Comparison of ENCODE assay signal across 8 cellular contexts in the genomic region with DNA sequence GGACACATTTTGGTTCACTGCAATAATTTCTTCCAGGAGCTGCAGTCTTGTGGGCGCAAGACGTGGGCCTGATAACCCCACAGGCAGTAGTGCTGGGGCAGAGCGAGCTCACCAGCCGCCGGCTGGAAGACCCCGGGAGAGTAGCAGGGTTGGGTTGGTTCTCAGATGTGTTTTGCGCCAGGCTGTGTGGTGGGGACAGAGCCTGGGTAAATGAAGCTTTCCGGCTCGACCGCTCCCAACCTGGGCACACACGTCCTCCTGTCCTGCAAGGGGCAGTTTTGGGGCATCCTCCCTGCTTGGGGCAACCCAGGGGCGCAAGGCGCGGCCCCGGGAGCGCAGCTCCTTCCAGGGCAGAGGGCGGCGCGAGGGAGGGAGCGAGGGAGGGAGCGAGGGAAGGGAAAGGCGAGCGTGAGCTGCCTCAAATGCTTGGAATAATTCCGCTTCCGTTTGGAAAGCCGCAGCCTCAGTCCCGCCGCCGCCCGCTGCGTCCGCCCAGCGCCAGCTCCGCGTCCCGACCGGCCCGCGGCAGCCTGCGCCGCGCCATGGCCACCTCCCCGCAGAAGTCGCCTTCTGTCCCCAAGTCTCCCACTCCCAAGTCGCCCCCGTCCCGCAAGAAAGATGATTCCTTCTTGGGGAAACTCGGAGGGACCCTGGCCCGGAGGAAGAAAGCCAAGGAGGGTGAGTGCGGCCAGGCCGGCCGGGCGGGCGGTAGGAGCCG. TPM values are rescaled to one million over a fixed set of nuclear protein-coding genes. Genes with fewer than 3 reads are reported as not detected.
A peak's percentile ranks its signal among the peaks of the same experiment; 100 is the strongest.
DNase-seq lines count a peak whose midpoint lies in the region; ATAC-seq and TF ChIP-seq lines count a peak whose summit lies in the region.

A gene with protein sequence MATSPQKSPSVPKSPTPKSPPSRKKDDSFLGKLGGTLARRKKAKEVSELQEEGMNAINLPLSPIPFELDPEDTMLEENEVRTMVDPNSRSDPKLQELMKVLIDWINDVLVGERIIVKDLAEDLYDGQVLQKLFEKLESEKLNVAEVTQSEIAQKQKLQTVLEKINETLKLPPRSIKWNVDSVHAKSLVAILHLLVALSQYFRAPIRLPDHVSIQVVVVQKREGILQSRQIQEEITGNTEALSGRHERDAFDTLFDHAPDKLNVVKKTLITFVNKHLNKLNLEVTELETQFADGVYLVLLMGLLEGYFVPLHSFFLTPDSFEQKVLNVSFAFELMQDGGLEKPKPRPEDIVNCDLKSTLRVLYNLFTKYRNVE (plus strand): TSS at position 466 of the 718 bp plus-strand sequence. CDS start 77 bp downstream, at position 543.

- H3K36me3 Mint-ChIP-seq in chondrocyte (ENCODE audit: low read depth): peaks cover 2% of the 10 kb centered on the region
- no peaks in the 10 kb centered on the region for H3K36me3 Mint-ChIP-seq in stimulated activated effector memory CD8-positive, alpha-beta T cell treated with anti-CD3 and anti-CD28 coated beads, Interleukin-12 subunit alpha, Interleukin-12 subunit beta, amount 100 ng/mL, for 72 hours

- H3K27me3 Mint-ChIP-seq in chondrocyte (ENCODE audit: low read depth): no peaks in the 10 kb centered on the region

- no peak for TF ChIP-seq CTCF in chondrocyte (IDR thresholded peaks at IDR 0.05)

- DNase-seq in DMS53 treated with DMSO at 0.1 percent for 48 hours (lab: John Stamatoyannopoulos, UW; ENCODE audit: unreplicated experiment) (peak; percentile 42), NCI-H510A treated with DMSO at 0.1 percent for 48 hours (lab: John Stamatoyannopoulos, UW) (peak; percentile 9), chondrocyte (ENCODE audit: low spot score) (no peak), iris pigment epithelial cell (ENCODE audit: low read depth) (peak; percentile 79), GOT3 (lab: John Stamatoyannopoulos, UW) (no peak)
- DNase-seq in stimulated activated effector memory CD8-positive, alpha-beta T cell treated with anti-CD3 and anti-CD28 coated beads, Interleukin-12 subunit alpha, Interleukin-12 subunit beta, amount 100 ng/mL, for 72 hours (ENCODE audit: low spot score in 2 of 2): no peak

- H3K4me1 Mint-ChIP-seq in chondrocyte (ENCODE audit: low read depth): peaks cover 60% of the 10 kb centered on the region
- H3K4me1 Mint-ChIP-seq in stimulated activated effector memory CD8-positive, alpha-beta T cell treated with anti-CD3 and anti-CD28 coated beads, Interleukin-12 subunit alpha, Interleukin-12 subunit beta, amount 100 ng/mL, for 72 hours: peaks cover 7% of the 10 kb centered on the region

- peak within 1 kb of the TSS; percentile 97 for H3K4me3 Mint-ChIP-seq in chondrocyte (ENCODE audit: unreplicated experiment)
- peak within 1 kb of the TSS; percentile 67 for H3K4me3 Mint-ChIP-seq in stimulated activated effector memory CD8-positive, alpha-beta T cell treated with anti-CD3 and anti-CD28 coated beads, Interleukin-12 subunit alpha, Interleukin-12 subunit beta, amount 100 ng/mL, for 72 hours

- peak within 1 kb of the TSS; percentile 100 for H3K27ac Mint-ChIP-seq in chondrocyte (ENCODE audit: unreplicated experiment)
- peak within 1 kb of the TSS; percentile 38 for H3K27ac Mint-ChIP-seq in stimulated activated effector memory CD8-positive, alpha-beta T cell treated with anti-CD3 and anti-CD28 coated beads, Interleukin-12 subunit alpha, Interleukin-12 subunit beta, amount 100 ng/mL, for 72 hours

- ATAC-seq in stimulated activated effector memory CD8-positive, alpha-beta T cell treated with anti-CD3 and anti-CD28 coated beads, Interleukin-12 subunit alpha, Interleukin-12 subunit beta, amount 100 ng/mL, for 72 hours: peak; percentile 33
- ATAC-seq in HG03571 (IDR thresholded peaks at IDR 0.05; ENCODE audit: unreplicated experiment) (no peak), HG03039 (IDR thresholded peaks at IDR 0.05; ENCODE audit: unreplicated experiment) (no peak)

- H3K9me3 Mint-ChIP-seq in chondrocyte (ENCODE audit: low read depth): no peaks in the 10 kb centered on the region
- no peaks in the 10 kb centered on the region for H3K9me3 Mint-ChIP-seq in stimulated activated effector memory CD8-positive, alpha-beta T cell treated with anti-CD3 and anti-CD28 coated beads, Interleukin-12 subunit alpha, Interleukin-12 subunit beta, amount 100 ng/mL, for 72 hours

RNA-seq across cellular contexts. Expression of the gene that starts here (rescaled TPM):
- total RNA-seq in chondrocyte: 147 to 170 TPM (median 158 TPM) in 3 replicates

Comparison
In these comparisons a context has a peak if more than half of its experiments do, and no peak if none do; other contexts are left out.
1. DNase-seq: peak in DMS53 treated with DMSO at 0.1 percent for 48 hours (single experiment), NCI-H510A treated with DMSO at 0.1 percent for 48 hours (single experiment) and iris pigment epithelial cell (single experiment); none in chondrocyte (single experiment), stimulated activated effector memory CD8-positive, alpha-beta T cell treated with anti-CD3 and anti-CD28 coated beads, Interleukin-12 subunit alpha, Interleukin-12 subunit beta, amount 100 ng/mL, for 72 hours (0 of 2) and GOT3 (single experiment).